Comparison of ENCODE assay signal across 22 cellular contexts in the genomic region with DNA sequence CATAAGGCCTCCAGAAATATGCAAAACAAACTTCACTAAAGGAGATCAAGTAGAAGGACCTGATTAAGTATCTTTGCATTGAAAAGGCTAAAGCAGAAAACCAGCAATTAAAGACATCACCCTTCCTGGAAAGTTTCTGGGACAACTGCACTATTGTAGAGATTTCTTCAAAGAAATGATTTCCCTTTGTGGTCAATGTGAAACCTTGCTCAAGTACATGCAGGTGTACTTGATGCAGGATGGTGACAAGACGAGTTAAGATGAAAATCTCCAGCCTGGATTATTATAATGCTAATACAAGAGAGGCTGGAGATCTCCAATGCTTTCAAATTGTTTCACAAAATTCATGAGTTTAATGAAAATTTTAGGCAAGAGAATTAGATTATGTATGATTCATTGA.
"Had no signal": no experiment of that assay in that cellular context is flagged by ENCODE, and none has a peak within 500 bp of the region (broad histone marks: within the 10 kb centered on the region; RNA-seq: fewer than 3 reads in every experiment).

No MANE protein-coding gene starts in this region.

- H3K4me3 ChIP-seq: gastroesophageal sphincter, heart left ventricle, pancreas, tibial nerve had no signal

- H3K27ac Mint-ChIP-seq: activated T-helper 2 cell treated with anti-CD3 and anti-CD28 coated beads, Interferon-gamma antibody, Interleukin-2, Interleukin-4, amounts not matched to agents 10 μg/mL and 5 μg/mL and 100 μg/mL, durations not matched to agents 14 hours and 24 hours and 36 hours; nephron progenitor cell; stimulated activated naive CD8-positive, alpha-beta T cell treated with anti-CD3 and anti-CD28 coated beads, Interleukin-15, Interleukin-2, amounts not matched to agents 100 ng/mL and 50 ng/mL, for 24 hours had no signal

- H3K9me3 ChIP-seq: gastroesophageal sphincter, heart left ventricle, pancreas, tibial nerve had no signal

- H3K27ac ChIP-seq: epithelial cell of prostate, gastroesophageal sphincter, heart left ventricle, pancreas, tibial nerve, WERI-Rb-1 had no signal

- FAIRE-seq: pancreas, TTC549 had no signal

- H3K36me3 Mint-ChIP-seq: brain had no signal

- H3K36me3 ChIP-seq: gastroesophageal sphincter, pancreas, WERI-Rb-1 had no signal

- ATAC-seq: activated T-cell treated with anti-CD3 and anti-CD28 coated beads, Interleukin-2, amount 50 U/mL, for 4 hours; gastroesophageal sphincter; heart left ventricle; left cardiac atrium; pancreas; right cardiac atrium had no signal

- H3K27me3 ChIP-seq: gastroesophageal sphincter, heart left ventricle, pancreas, tibial nerve had no signal

- DNase-seq: activated CD4-positive, alpha-beta T cell treated with anti-CD3 and anti-CD28 coated beads, Interleukin-2, amount 50 U/mL, for 1 hour; activated CD4-positive, CD25-positive, alpha-beta regulatory T cell treated with anti-CD3 and anti-CD28 coated beads, Interleukin-2, amount 50 U/mL, for 72 hours; activated CD8-positive, alpha-beta memory T cell treated with anti-CD3 and anti-CD28 coated beads, Interleukin-2, amount 50 U/mL, for 48 hours; activated naive CD4-positive, alpha-beta T cell treated with Interleukin-2 at 50 U/mL for 16 hours; activated T-cell treated with anti-CD3 and anti-CD28 coated beads, Interleukin-2, amount 50 U/mL, for 4 hours; anterior cingulate cortex; heart left ventricle; islet precursor cell; left cardiac atrium; mesenchymal stem cell; nephron progenitor cell; pancreas; right cardiac atrium; stimulated activated CD4-positive, alpha-beta T cell treated with anti-CD3 and anti-CD28 coated beads, Interleukin-4, amount 100 ng/mL, for 4 hours; WERI-Rb-1 had no signal

- H3K27me3 Mint-ChIP-seq: stimulated activated naive CD8-positive, alpha-beta T cell treated with anti-CD3 and anti-CD28 coated beads, Interleukin-15, Interleukin-2, amounts not matched to agents 100 ng/mL and 50 ng/mL, for 24 hours had no signal

- H3K4me3 Mint-ChIP-seq: activated T-cell treated with anti-CD3 and anti-CD28 coated beads, Interleukin-2, amount 50 U/mL, for 4 hours; brain; nephron progenitor cell; stimulated activated naive CD8-positive, alpha-beta T cell treated with anti-CD3 and anti-CD28 coated beads, Interleukin-15, Interleukin-2, amounts not matched to agents 100 ng/mL and 50 ng/mL, for 24 hours had no signal

- H3K9me3 Mint-ChIP-seq: activated T-cell treated with anti-CD3 and anti-CD28 coated beads, Interleukin-2, amount 50 U/mL, for 4 hours; activated T-helper 2 cell treated with anti-CD3 and anti-CD28 coated beads, Interferon-gamma antibody, Interleukin-2, Interleukin-4, amounts not matched to agents 10 μg/mL and 5 μg/mL and 100 μg/mL, durations not matched to agents 14 hours and 24 hours and 36 hours; brain; nephron progenitor cell; stimulated activated naive CD8-positive, alpha-beta T cell treated with anti-CD3 and anti-CD28 coated beads, Interleukin-15, Interleukin-2, amounts not matched to agents 100 ng/mL and 50 ng/mL, for 24 hours had no signal
